8 cellular contexts compared by ENCODE assay signal in genomic region chr3:51799879-51800757, GRCh38. TPM values are rescaled to one million over a fixed set of nuclear protein-coding genes. Genes with fewer than 3 reads are reported as not detected.
DNase-seq lines count a peak whose midpoint lies in the region; ATAC-seq, FAIRE-seq and TF ChIP-seq lines count a peak whose summit lies in the region.

No MANE protein-coding gene starts in this region.

- no peak overlapping the region for H3K27ac ChIP-seq in CD4-positive, CD25-positive, alpha-beta regulatory T cell (ENCODE audit: insufficient read depth, low read length, poor library complexity, severe bottlenecking)

- H3K27me3 ChIP-seq in CD4-positive, CD25-positive, alpha-beta regulatory T cell (ENCODE audit: control insufficient read depth, insufficient read depth, low read length): peaks cover 9% of the 10 kb centered on the region

- no peak for TF ChIP-seq POLR2A in GM12891 (IDR thresholded peaks at IDR 0.05; ENCODE audit: low read depth, low read length)

- FAIRE-seq in GM12891 (lab: Jason Lieb, UNC): peak; percentile 40

- H3K9me3 ChIP-seq in CD4-positive, CD25-positive, alpha-beta regulatory T cell (ENCODE audit: control insufficient read depth in 2 of 2, low read length in 2 of 2): no peaks in the 10 kb centered on the region

- in situ Hi-C loops in astrocyte of the cerebellum (cut with HindIII; ENCODE audit: low sequenced_read_pairs): no loop called here

- peak; percentile 9 to 71 (median 61) for DNase-seq in CD4-positive, CD25-positive, alpha-beta regulatory T cell
- DNase-seq in GM12891 (ENCODE audit: insufficient read length, low spot score) (no peak), NCI-H526 (lab: John Stamatoyannopoulos, UW) (peak; percentile 5 to 62), astrocyte of the cerebellum (ENCODE audit: low read depth) (peak; percentile 70), inferior parietal cortex (ENCODE audit: extremely low spot score) (peak; percentile 84)
- DNase-seq in stimulated activated naive CD8-positive, alpha-beta T cell treated with anti-CD3 and anti-CD28 coated beads, Interleukin-15, amount 100 ng/mL, for 72 hours: peak in 1 of 2 donors; percentile 39

- no peaks in the 10 kb centered on the region for H3K4me1 ChIP-seq in CD4-positive, CD25-positive, alpha-beta regulatory T cell (ENCODE audit: control insufficient read depth, insufficient read depth, low read length, poor library complexity, severe bottlenecking)

- H3K4me3 ChIP-seq in CD4-positive, CD25-positive, alpha-beta regulatory T cell (ENCODE audit: low read depth, low read length): no peak overlapping the region
- no peak overlapping the region for H3K4me3 ChIP-seq in astrocyte of the cerebellum (ENCODE audit: low read depth, low read length)

- H3K27me3 Mint-ChIP-seq in CD4-positive, CD25-positive, alpha-beta regulatory T cell: peaks cover 19% of the 10 kb centered on the region
- H3K27me3 Mint-ChIP-seq in stimulated activated naive CD8-positive, alpha-beta T cell treated with anti-CD3 and anti-CD28 coated beads, Interleukin-15, amount 100 ng/mL, for 72 hours: peaks cover 20% of the 10 kb centered on the region

- no peaks in the 10 kb centered on the region for H3K36me3 Mint-ChIP-seq in CD4-positive, CD25-positive, alpha-beta regulatory T cell

- H3K4me1 Mint-ChIP-seq in CD4-positive, CD25-positive, alpha-beta regulatory T cell: peaks cover 0 to 13% (median 6%) of the 10 kb centered on the region in 4 donors
- peaks cover 61% of the 10 kb centered on the region for H3K4me1 Mint-ChIP-seq in stimulated activated naive CD8-positive, alpha-beta T cell treated with anti-CD3 and anti-CD28 coated beads, Interleukin-15, amount 100 ng/mL, for 72 hours

- peak in 1 of 2 donors; percentile 55 for ATAC-seq in CD4-positive, CD25-positive, alpha-beta regulatory T cell (ENCODE audit: low read depth in 2 of 2)
- peak; percentile 33 for ATAC-seq in stimulated activated naive CD8-positive, alpha-beta T cell treated with anti-CD3 and anti-CD28 coated beads, Interleukin-15, amount 100 ng/mL, for 72 hours
- ATAC-seq in GM21526 (IDR thresholded peaks at IDR 0.05; ENCODE audit: low FRiP score, unreplicated experiment) (no peak), HG03280 (IDR thresholded peaks at IDR 0.05; ENCODE audit: unreplicated experiment) (no peak)

- H3K36me3 ChIP-seq in CD4-positive, CD25-positive, alpha-beta regulatory T cell (ENCODE audit: control insufficient read depth, insufficient read depth, low read length): no peaks in the 10 kb centered on the region

- peak; percentile 75 for TF ChIP-seq CTCF in astrocyte of the cerebellum (IDR thresholded peaks at IDR 0.05; ENCODE audit: low read depth, low read length, missing control alignments)

- H3K27ac Mint-ChIP-seq in CD4-positive, CD25-positive, alpha-beta regulatory T cell: peak overlapping the region in 1 of 3 donors; percentile 27
- H3K27ac Mint-ChIP-seq in stimulated activated naive CD8-positive, alpha-beta T cell treated with anti-CD3 and anti-CD28 coated beads, Interleukin-15, amount 100 ng/mL, for 72 hours: no peak overlapping the region

- H3K9me3 Mint-ChIP-seq in CD4-positive, CD25-positive, alpha-beta regulatory T cell: no peaks in the 10 kb centered on the region
- no peaks in the 10 kb centered on the region for H3K9me3 Mint-ChIP-seq in stimulated activated naive CD8-positive, alpha-beta T cell treated with anti-CD3 and anti-CD28 coated beads, Interleukin-15, amount 100 ng/mL, for 72 hours

- no peak overlapping the region for H3K4me3 Mint-ChIP-seq in CD4-positive, CD25-positive, alpha-beta regulatory T cell
- no peak overlapping the region for H3K4me3 Mint-ChIP-seq in stimulated activated naive CD8-positive, alpha-beta T cell treated with anti-CD3 and anti-CD28 coated beads, Interleukin-15, amount 100 ng/mL, for 72 hours

TF ChIP-seq in GM12891, 5 proteins besides CTCF, POLR2A, EP300 and RAD21:
- TF ChIP-seq POU2F2 (IDR thresholded peaks at IDR 0.05; ENCODE audit: low read depth, low read length) (no peak), POLR2AphosphoS5 (IDR thresholded peaks at IDR 0.05; ENCODE audit: low read depth, low read length) (no peak), PAX5 (IDR thresholded peaks at IDR 0.05; ENCODE audit: insufficient read depth, low read length, severe bottlenecking) (no peak), TAF1 (IDR thresholded peaks at IDR 0.05; ENCODE audit: low read depth, low read length) (no peak), SPI1 (IDR thresholded peaks at IDR 0.05; ENCODE audit: low read depth, low read length) (no peak)
TF ChIP-seq in GM12891: peak in this region for 0.

RNA-seq across cellular contexts. Expression of gene IQCF6, which starts 21.1 kb away (rescaled TPM):
- not detected for total RNA-seq in CD4-positive, CD25-positive, alpha-beta regulatory T cell
- polyA plus RNA-seq in CD4-positive, CD25-positive, alpha-beta regulatory T cell: not detected
- not detected for polyA plus RNA-seq in GM12891 (2012; ENCODE audit: low read depth, missing spikeins)
